8 cellular contexts compared by ENCODE assay signal in the genomic region with DNA sequence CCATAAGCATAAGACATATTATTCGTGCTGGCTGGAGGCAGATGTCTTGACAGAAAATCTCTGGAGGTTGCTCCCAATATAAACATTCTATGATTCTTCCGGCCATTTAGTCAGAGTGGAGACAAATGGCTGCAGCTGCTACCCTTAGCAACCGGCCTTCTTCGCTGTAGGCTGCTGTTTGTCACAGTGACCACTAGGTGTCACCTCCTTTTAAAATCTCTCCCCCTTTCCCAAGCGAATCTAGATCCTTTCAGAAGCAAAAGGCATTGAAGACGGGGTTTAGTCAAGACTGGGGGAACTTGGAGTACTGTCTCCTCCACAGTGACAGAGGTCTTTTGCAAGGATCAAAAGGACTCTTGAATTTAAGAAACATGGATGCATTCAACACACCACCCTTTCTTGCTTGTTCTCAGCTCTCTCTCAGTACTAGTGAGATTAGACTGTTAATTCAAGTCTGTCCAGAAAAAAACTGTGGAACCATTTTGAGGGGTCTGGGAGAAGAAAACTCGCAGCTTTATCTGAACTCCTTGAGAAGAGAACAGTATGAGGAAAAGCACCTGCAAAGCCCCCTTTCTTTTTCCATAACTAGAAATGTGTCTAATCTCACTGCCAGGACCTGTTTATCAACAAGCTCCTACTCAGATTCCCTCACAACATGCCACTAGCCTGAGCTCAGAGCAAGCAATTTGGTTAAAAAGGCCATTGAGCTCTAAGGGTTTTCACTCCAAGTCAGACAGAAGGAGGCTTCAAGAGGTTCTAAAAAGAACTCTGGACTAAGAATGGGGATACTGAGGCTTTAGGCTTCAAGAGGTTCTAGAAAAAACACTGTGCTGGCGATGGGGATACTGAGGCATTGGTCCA.
DNase-seq lines count a peak whose midpoint lies in the region; ATAC-seq and TF ChIP-seq lines count a peak whose summit lies in the region.

No MANE protein-coding gene starts in this region.

- H3K27me3 ChIP-seq in suprapubic skin = peaks cover 27% of the 10 kb centered on the region

- no peak for TF ChIP-seq POLR2A in suprapubic skin (IDR thresholded peaks at IDR 0.05)

- no peak for TF ChIP-seq EP300 in suprapubic skin (IDR thresholded peaks at IDR 0.05)

- POLR2A ChIA-PET in AG04449 (lab: Yijun Ruan, JAX) = interaction anchor here (0.6 kb wide), 1 partner anchor 850 kb away, joined by 3 read pairs; no protein-coding TSS in a partner anchor

- no peak overlapping the region for H3K27ac ChIP-seq in suprapubic skin

- CTCF ChIA-PET in AG04449 (lab: Yijun Ruan, JAX) = interaction anchor here (0.6 to 1.8 kb wide), 25 partner anchors 9 to 913 kb away, joined by 3 to 18 read pairs (median 4); no protein-coding TSS in a partner anchor

- DNase-seq in AG04449 (ENCODE audit: low read depth, low spot score) (peak; percentile 28), GM13976 (ENCODE audit: low spot score) (peak; percentile 70), NCI-H187 (lab: John Stamatoyannopoulos, UW) (peak; percentile 23 to 40), SW480 (ENCODE audit: low spot score) (peak; percentile 66), ecto neural progenitor cell (ENCODE audit: low spot score) (peak; percentile 69), lung microvascular endothelial cell (ENCODE audit: low read depth in 2 of 2) (peak; percentile 72 to 89), suprapubic skin (ENCODE audit: low spot score in 2 of 2) (no peak)

- 18% methylated on average over 8 of the region's 8 CpGs for WGBS in suprapubic skin

- H3K36me3 ChIP-seq in suprapubic skin = no peaks in the 10 kb centered on the region

- in situ Hi-C loops in GM13976 (cut with MboI; ENCODE audit: low sequenced_read_pairs, unreplicated experiment) = no loop called here

- H3K4me3 ChIP-seq in AG04449 (ENCODE audit: low read depth, low read length) = no peak overlapping the region
- no peak overlapping the region for H3K4me3 ChIP-seq in suprapubic skin

- H3K4me1 ChIP-seq in suprapubic skin = peaks cover 6% of the 10 kb centered on the region

- peak; percentile 89 for ATAC-seq in HG02885 (IDR thresholded peaks at IDR 0.05; ENCODE audit: poor library complexity, unreplicated experiment)

- TF ChIP-seq CTCF in AG04449 (IDR thresholded peaks at IDR 0.05; ENCODE audit: insufficient read depth, low read length, missing control alignments) (peak; percentile 78), GM13976 (IDR thresholded peaks at IDR 0.05; ENCODE audit: borderline replicate concordance, control extremely low read depth, extremely low read depth, insufficient read depth, missing control alignments) (peak; percentile 86), suprapubic skin (IDR thresholded peaks at IDR 0.05) (peak; percentile 64 to 83)

- H3K9me3 ChIP-seq in suprapubic skin = no peaks in the 10 kb centered on the region

Comparison
In these comparisons a context has a peak if more than half of its experiments do, and no peak if none do; other contexts are left out.
1. DNase-seq: peak in AG04449 (single experiment), GM13976 (single experiment), NCI-H187 (2 of 2), SW480 (single experiment), ecto neural progenitor cell (single experiment) and lung microvascular endothelial cell (2 of 2); none in suprapubic skin (0 of 2).
2. Peak in every context shown above with its lines, with median percentiles within 50 percentile points of each other: CTCF ChIP-seq.